ENCODE assay signal across 9 cellular contexts in the genomic region with DNA sequence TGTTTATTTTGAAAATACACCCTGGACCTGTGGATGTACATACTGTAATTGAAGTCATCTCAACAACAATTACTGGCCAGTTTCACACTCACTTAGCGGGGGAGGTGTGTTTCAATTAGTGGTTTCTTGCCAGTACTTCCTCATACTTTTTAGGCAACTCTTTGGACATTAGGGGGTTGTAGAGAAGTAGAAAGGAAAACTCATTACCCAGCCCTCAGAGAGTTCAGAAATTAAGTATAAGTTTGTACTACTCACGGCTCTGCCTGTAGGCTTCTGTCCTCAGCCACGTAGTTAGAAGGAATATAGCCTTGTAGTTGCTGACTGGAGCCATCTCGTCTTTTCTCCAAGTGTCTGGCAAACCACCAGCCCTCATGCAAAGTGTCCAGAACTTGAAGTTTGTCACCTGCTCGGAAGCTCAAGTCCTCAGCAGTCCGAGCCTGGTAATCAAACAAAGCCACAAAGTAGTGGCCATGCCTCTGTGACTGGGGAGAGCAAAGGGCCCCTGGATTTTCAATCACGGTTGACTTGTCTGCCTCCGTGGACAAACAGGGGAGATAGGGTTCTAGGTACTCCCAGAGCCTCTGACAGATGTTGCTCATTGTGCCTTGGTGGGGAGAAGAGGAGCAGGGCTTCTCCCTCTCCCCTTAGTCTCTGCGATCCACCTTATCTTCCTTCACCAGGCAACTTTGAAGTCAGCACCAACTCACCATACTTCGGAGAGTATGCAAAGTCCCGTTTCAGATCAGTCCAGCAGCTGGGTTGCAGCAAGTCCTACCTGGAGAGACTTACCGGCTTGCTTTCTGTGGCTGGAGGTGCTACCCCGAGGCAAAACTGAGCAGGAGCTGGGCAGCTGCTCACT. TPM values are rescaled to one million over a fixed set of nuclear protein-coding genes. Genes with fewer than 3 reads are reported as not detected.
DNase-seq lines count a peak whose midpoint lies in the region; ATAC-seq and TF ChIP-seq lines count a peak whose summit lies in the region.
"Had no signal": no experiment of that assay in that cellular context is flagged by ENCODE, and none has a peak within 500 bp of the region (broad histone marks: within the 10 kb centered on the region; RNA-seq: fewer than 3 reads in every experiment).

No MANE protein-coding gene starts in this region.

- no peaks in the 10 kb centered on the region for H4K20me1 ChIP-seq in Karpas-422 (ENCODE audit: insufficient read depth, low read depth, low read length)

- peak; percentile 21 for DNase-seq in SKM-1 (lab: John Stamatoyannopoulos, UW; ENCODE audit: unreplicated experiment)
- peak; percentile 10 to 52 for DNase-seq in left lung
- DNase-seq in KG1 (lab: John Stamatoyannopoulos, UW), result no peak
- no peak for DNase-seq in stimulated activated CD4-positive, alpha-beta T cell treated with anti-CD3 and anti-CD28 coated beads, Interleukin-2, amount 100 ng/mL, for 24 hours
- DNase-seq in Karpas-422, result no peak
- DNase-seq in NCI-H1105 treated with DMSO at 0.1 percent for 48 hours (lab: John Stamatoyannopoulos, UW), result no peak
- DNase-seq: naive B cell had no signal

- H3K4me1 ChIP-seq in left lung (no peaks in the 10 kb centered on the region), Karpas-422 (ENCODE audit: low read length) (no peaks in the 10 kb centered on the region)

- H3K4me2 ChIP-seq in Karpas-422 (ENCODE audit: low read depth, low read length, poor library complexity, severe bottlenecking), result no peak overlapping the region

- no peak overlapping the region for H3K9ac ChIP-seq in Karpas-422 (ENCODE audit: low read length)

- H3K4me3 ChIP-seq in left lung (peak overlapping the region; percentile 38), Karpas-422 (ENCODE audit: low read length) (no peak overlapping the region)

- no peak for TF ChIP-seq CTCF in left lung (IDR thresholded peaks at IDR 0.05)

- H3K9me2 ChIP-seq in Karpas-422 (replicated peaks; ENCODE audit: insufficient read depth, low read length), result no peaks in the 10 kb centered on the region

- no peaks in the 10 kb centered on the region for H3K79me2 ChIP-seq in Karpas-422 (ENCODE audit: low read length)

- no peaks in the 10 kb centered on the region for H3K36me3 ChIP-seq in left lung
- no peaks in the 10 kb centered on the region for H3K36me3 ChIP-seq in Karpas-422 (ENCODE audit: insufficient read depth, low read length)

- ATAC-seq in GM19023 (IDR thresholded peaks at IDR 0.05; ENCODE audit: unreplicated experiment), result peak; percentile 66
- ATAC-seq in HG03064 (IDR thresholded peaks at IDR 0.05; ENCODE audit: low read depth, unreplicated experiment), result peak; percentile 89
- ATAC-seq in left lung, result peak; percentile 74

- H3K27me3 ChIP-seq in left lung (no peaks in the 10 kb centered on the region), Karpas-422 (ENCODE audit: low read length) (no peaks in the 10 kb centered on the region)

- no peak overlapping the region for H2AFZ ChIP-seq in Karpas-422 (ENCODE audit: low read length)

- intact Hi-C loops in left lung (cut with DNase I), result no loop called here

- H3K9me3 ChIP-seq in left lung (no peaks in the 10 kb centered on the region), Karpas-422 (ENCODE audit: low read length) (no peaks in the 10 kb centered on the region)

- H3K27ac ChIP-seq in left lung (peak overlapping the region; percentile 75 to 90), Karpas-422 (ENCODE audit: low read length) (no peak overlapping the region)

RNA-seq across cellular contexts. Expression of a gene that starts 0.7 kb away (rescaled TPM):
- total RNA-seq in left lung, result 10 to 100 TPM in 1 of 2 donors, 1 to 10 TPM in 1; 8.5 to 16.1 TPM
- total RNA-seq in Karpas-422 (2014; rRNA removed; shearing (Covaris generic); ENCODE audit: low replicate concordance), result not detected in 2 replicates

RNA-seq across cellular contexts. Expression of a gene that starts 40.7 kb away (rescaled TPM):
- 10 to 100 TPM; 36.9 to 48.3 TPM for total RNA-seq in left lung
- 3.0 and 6.8 TPM in 2 replicates for total RNA-seq in Karpas-422 (2014; rRNA removed; shearing (Covaris generic); ENCODE audit: low replicate concordance)

Comparison
In these comparisons a context has a peak if more than half of its experiments do, and no peak if none do; other contexts are left out.
1. DNase-seq: peak in SKM-1 (single experiment) and left lung (2 of 2); none in KG1 (single experiment), stimulated activated CD4-positive, alpha-beta T cell treated with anti-CD3 and anti-CD28 coated beads, Interleukin-2, amount 100 ng/mL, for 24 hours (0 of 2), Karpas-422 (single experiment) and NCI-H1105 treated with DMSO at 0.1 percent for 48 hours (single experiment).
2. Peak in every context shown above with its lines, with median percentiles within 50 percentile points of each other: ATAC-seq.